In the genomic region with DNA sequence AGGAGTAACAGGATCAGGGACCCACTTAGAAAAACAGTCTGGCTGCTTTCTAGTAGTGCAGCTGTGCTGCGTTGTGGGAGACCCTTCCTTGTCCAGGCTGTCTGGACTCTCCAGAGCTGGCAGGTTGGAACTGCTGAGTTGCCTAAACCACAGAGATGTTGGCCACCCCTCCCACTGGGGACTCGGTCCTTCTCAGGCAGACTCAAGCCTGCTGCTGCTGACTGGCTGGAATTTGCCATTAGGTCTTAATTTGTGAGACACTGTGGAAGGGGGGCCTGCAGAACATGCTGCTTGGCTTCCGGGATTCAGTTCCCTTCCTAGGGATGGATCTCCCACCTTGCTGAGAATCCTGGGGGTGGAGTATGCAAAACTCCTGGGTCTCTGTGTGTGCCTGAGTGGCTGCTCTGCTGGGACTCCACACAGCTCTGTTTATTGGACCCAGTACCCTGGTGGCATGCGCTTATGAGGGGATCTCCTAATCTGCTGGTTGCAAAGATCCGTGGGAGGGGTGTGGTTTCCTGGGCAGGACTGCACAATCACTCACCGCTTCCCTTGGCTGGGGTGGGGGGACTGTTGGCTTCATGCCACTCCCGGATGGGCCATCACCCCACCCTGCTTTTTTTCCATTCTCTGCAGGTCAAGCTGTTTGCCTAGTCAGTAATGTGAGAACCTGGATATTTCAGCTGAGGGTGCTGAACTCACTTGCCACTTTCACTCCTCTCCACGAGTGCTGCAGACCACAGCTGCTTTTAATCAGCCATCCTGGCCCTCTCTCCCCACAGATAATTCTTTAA, we compare ENCODE assay signal across 1 cellular context.
TF ChIP-seq lines count a peak whose summit lies in the region.

No MANE protein-coding gene starts in this region.

TF ChIP-seq in HEK293, 187 proteins besides CTCF, POLR2A, EP300 and RAD21 (continued from another document):
- TF ChIP-seq, protein P1, sequence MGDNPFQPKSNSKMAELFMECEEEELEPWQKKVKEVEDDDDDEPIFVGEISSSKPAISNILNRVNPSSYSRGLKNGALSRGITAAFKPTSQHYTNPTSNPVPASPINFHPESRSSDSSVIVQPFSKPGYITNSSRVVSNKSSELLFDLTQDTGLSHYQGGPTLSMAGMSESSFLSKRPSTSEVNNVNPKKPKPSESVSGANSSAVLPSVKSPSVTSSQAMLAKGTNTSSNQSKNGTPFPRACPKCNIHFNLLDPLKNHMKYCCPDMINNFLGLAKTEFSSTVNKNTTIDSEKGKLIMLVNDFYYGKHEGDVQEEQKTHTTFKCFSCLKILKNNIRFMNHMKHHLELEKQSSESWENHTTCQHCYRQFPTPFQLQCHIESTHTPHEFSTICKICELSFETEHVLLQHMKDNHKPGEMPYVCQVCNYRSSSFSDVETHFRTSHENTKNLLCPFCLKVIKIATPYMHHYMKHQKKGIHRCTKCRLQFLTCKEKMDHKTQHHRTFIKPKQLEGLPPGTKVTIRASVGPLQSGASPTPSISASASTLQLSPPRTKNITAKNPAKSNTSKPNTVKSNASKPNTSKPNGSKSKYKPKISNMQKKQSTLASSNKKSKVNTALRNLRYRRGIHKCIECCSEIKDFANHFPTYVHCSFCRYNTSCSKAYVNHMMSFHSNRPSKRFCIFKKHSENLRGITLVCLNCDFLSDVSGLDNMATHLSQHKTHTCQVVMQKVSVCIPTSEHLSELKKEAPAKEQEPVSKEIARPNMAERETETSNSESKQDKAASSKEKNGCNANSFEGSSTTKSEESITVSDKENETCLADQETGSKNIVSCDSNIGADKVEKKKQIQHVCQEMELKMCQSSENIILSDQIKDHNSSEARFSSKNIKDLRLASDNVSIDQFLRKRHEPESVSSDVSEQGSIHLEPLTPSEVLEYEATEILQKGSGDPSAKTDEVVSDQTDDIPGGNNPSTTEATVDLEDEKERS (tag by site-specific recombination; IDR thresholded peaks at IDR 0.05): no peak
- no peak for TF ChIP-seq TRIM28 (IDR thresholded peaks at IDR 0.05; ENCODE audit: borderline replicate concordance, low read length)
- TF ChIP-seq ZIC2 (tag by site-specific recombination; IDR thresholded peaks at IDR 0.05): no peak
- TF ChIP-seq FEZF1 (tag by site-specific recombination; IDR thresholded peaks at IDR 0.05): no peak
